In genomic region chr22:36331306-36331911, GRCh38 we compare ENCODE assay signal across 1 cellular context.
TF ChIP-seq lines count a peak whose summit lies in the region.

No MANE protein-coding gene starts in this region.

TF ChIP-seq in HCT116, 20 proteins besides CTCF, POLR2A, EP300 and RAD21 (continued from another document):
- TF ChIP-seq REST (IDR thresholded peaks at IDR 0.05; ENCODE audit: low read depth) (no peak), EGR1 (IDR thresholded peaks at IDR 0.05; ENCODE audit: low read depth) (no peak), EZH2phosphoT487 (IDR thresholded peaks at IDR 0.05; ENCODE audit: borderline replicate concordance) (no peak), ZNF274 (IDR thresholded peaks at IDR 0.05; ENCODE audit: low read depth, low read length) (no peak), JUND (IDR thresholded peaks at IDR 0.05) (peak; percentile 69), ZFX (IDR thresholded peaks at IDR 0.05) (no peak), FOSL1 (IDR thresholded peaks at IDR 0.05; ENCODE audit: low read depth) (peak; percentile 64; the same call in 1 of the 2 replicates), YY1 (IDR thresholded peaks at IDR 0.05; ENCODE audit: extremely low read depth, insufficient replicate concordance, low read depth, low read length) (peak; percentile 5)
